8 cellular contexts compared by ENCODE assay signal in the genomic region with DNA sequence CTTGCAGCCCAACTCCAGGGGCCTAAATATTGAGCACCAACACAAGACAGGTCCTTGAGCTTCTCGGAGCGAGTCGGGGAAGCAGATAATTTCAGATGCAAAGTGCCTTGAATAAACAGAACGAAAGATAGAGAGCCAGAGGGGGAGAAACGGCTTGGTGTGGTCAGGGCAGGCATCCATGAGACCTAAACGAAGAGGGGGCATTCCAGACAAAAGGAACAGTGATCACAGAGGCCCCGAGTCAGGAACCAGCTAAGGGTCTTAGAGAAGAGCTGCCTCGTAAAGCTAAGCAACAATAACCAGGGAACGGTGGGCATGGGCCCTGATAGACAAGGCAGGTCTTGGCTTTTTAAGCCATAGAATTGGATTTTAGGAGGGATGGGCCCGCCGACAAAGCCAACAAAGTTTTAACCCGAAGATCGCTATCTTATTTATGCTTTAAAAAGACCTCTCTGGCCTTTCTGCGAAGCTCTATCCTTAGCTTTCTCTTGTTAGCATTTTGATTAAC. TPM values are rescaled to one million over a fixed set of nuclear protein-coding genes. Genes with fewer than 3 reads are reported as not detected.
DNase-seq lines count a peak whose midpoint lies in the region; ATAC-seq and TF ChIP-seq lines count a peak whose summit lies in the region.

No MANE protein-coding gene starts in this region.

- H3K27ac Mint-ChIP-seq in neural progenitor cell = no peak overlapping the region

- H3K4me1 Mint-ChIP-seq in neural progenitor cell = peaks cover 18% of the 10 kb centered on the region

- H3K36me3 ChIP-seq in ES-I3 (ENCODE audit: insufficient read depth, low read length) (peaks cover 7% of the 10 kb centered on the region), colonic mucosa (no peaks in the 10 kb centered on the region), neural progenitor cell (no peaks in the 10 kb centered on the region)

- H3K9ac ChIP-seq in ES-I3 (ENCODE audit: low read depth, low read length) = peak overlapping the region; percentile 86; the same call in 1 of the 2 replicates
- peak overlapping the region; percentile 13 to 95 for H3K9ac ChIP-seq in colonic mucosa (ENCODE audit: low read depth in 2 of 2, low read length in 2 of 2)
- H3K9ac ChIP-seq in neural progenitor cell = no peak overlapping the region

- intact Hi-C loops in colonic mucosa (cut with DNase I) = no loop called here

- TF ChIP-seq CTCF in colonic mucosa (IDR thresholded peaks at IDR 0.05) (no peak), neural progenitor cell (IDR thresholded peaks at IDR 0.05) (no peak)

- H3K79me2 ChIP-seq in neural progenitor cell (ENCODE audit: low read depth) = no peaks in the 10 kb centered on the region

- H3K4me3 Mint-ChIP-seq in neural progenitor cell = peak overlapping the region; percentile 86

- H3K27ac ChIP-seq in colonic mucosa (peak overlapping the region; percentile 56), neural progenitor cell (no peak overlapping the region)

- H3K9me3 Mint-ChIP-seq in neural progenitor cell = no peaks in the 10 kb centered on the region

- no peak for ATAC-seq in HG03457 (IDR thresholded peaks at IDR 0.05; ENCODE audit: unreplicated experiment)

- peaks cover 23% of the 10 kb centered on the region for H3F3A ChIP-seq in neural progenitor cell (ENCODE audit: low read depth)

- no peaks in the 10 kb centered on the region for H3K27me3 ChIP-seq in colonic mucosa
- H3K27me3 ChIP-seq in neural progenitor cell = peaks cover 15% of the 10 kb centered on the region

- H3K9me3 ChIP-seq in ES-I3 (ENCODE audit: control insufficient read depth, insufficient read depth, low read length) = no peaks in the 10 kb centered on the region
- no peaks in the 10 kb centered on the region for H3K9me3 ChIP-seq in colonic mucosa
- H3K9me3 ChIP-seq in neural progenitor cell (ENCODE audit: low read depth) = no peaks in the 10 kb centered on the region

- peak overlapping the region; percentile 30 for H2AFZ ChIP-seq in neural progenitor cell (replicated peaks)

- H3K4me1 ChIP-seq in ES-I3 (ENCODE audit: insufficient read depth, low read length) (peaks cover 4% of the 10 kb centered on the region; the same call in 1 of the 2 replicates), colonic mucosa (peaks cover 3% of the 10 kb centered on the region), neural progenitor cell (peaks cover 4% of the 10 kb centered on the region)

- H3K4me2 ChIP-seq in neural progenitor cell = peak overlapping the region; percentile 82

- H3K4me3 ChIP-seq in Jurkat, Clone E6-1 (ENCODE audit: low read length) = peak overlapping the region; percentile 65
- H3K4me3 ChIP-seq in colonic mucosa (peak overlapping the region; percentile 70), neural progenitor cell (peak overlapping the region; percentile 65)

- H3K27me3 Mint-ChIP-seq in neural progenitor cell (ENCODE audit: insufficient read depth, low read depth) = peaks cover 2% of the 10 kb centered on the region

- H4K20me1 ChIP-seq in neural progenitor cell (ENCODE audit: low read depth) = peaks cover 22% of the 10 kb centered on the region

- peaks cover 21% of the 10 kb centered on the region for H3K36me3 Mint-ChIP-seq in neural progenitor cell

- no peak for DNase-seq in Jurkat, Clone E6-1 (ENCODE audit: low read depth, low spot score)
- DNase-seq in colonic mucosa (no peak), neural progenitor cell (ENCODE audit: low spot score) (peak; percentile 33), foreskin melanocyte (no peak), NCI-H2171 treated with DMSO at 0.1 percent for 48 hours (lab: John Stamatoyannopoulos, UW) (no peak), NCI-H774 (lab: John Stamatoyannopoulos, UW) (no peak)

RNA-seq across cellular contexts. Expression of a gene that starts 0.4 kb away (rescaled TPM):
- polyA plus RNA-seq in Jurkat, Clone E6-1 (2012; ENCODE audit: insufficient read depth, insufficient read length) = 26.1 TPM
- total RNA-seq in colonic mucosa (100 to 1,000 TPM in 1 of 2 donors, 10 to 100 TPM in 1; 86.0 to 202 TPM), neural progenitor cell (ENCODE audit: low replicate concordance) (0.88 and 4.2 TPM in 2 replicates)

RNA-seq across cellular contexts. Expression of a gene that starts 14.9 kb away (rescaled TPM):
- polyA plus RNA-seq in Jurkat, Clone E6-1 (2012; ENCODE audit: insufficient read depth, insufficient read length) = 31.6 TPM
- total RNA-seq in colonic mucosa = 10 to 100 TPM; 22.7 to 28.3 TPM
- total RNA-seq in neural progenitor cell (ENCODE audit: low replicate concordance) = 58.4 and 58.9 TPM in 2 replicates

RNA-seq across cellular contexts. Expression of a gene that starts 38.3 kb away (rescaled TPM):
- 86.7 TPM for polyA plus RNA-seq in Jurkat, Clone E6-1 (2012; ENCODE audit: insufficient read depth, insufficient read length)
- total RNA-seq in colonic mucosa (100 to 1,000 TPM; 331 to 500 TPM), neural progenitor cell (ENCODE audit: low replicate concordance) (94.7 and 100 TPM in 2 replicates)

Comparison
In these comparisons a context has a peak if more than half of its experiments do, and no peak if none do; other contexts are left out.
1. RNA of a gene that starts 0.4 kb away (total RNA-seq): 86.0 to 202 TPM in colonic mucosa; 0.88 to 4.2 TPM in neural progenitor cell; every median in the first group is over 10 times any median in the second.
2. Peak in every context shown above with its lines, with median percentiles within 50 percentile points of each other: H3K4me3 ChIP-seq.